Comparison of ENCODE assay signal across 15 cellular contexts in the genomic region with DNA sequence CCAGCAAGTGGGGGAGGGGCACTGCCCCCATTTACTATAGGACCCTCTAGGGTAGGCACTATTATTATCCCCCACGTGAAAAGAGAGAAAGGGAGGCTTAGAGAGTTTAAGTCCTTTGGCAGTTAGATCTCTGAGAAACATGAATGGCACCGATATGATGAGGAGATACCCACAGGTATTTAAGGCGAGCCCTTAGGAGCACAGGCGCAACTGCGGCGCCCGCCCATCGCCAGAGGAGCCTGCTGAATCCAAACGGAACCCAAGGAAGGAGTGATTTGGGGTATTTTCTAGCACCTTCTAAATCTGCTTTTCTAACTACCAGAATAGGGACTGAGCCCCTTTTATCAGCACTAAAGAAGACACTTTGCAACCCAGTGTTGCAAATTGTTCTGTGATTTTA. TPM values are rescaled to one million over a fixed set of nuclear protein-coding genes. Genes with fewer than 3 reads are reported as not detected.
"Had no signal": no experiment of that assay in that cellular context is flagged by ENCODE, and none has a peak within 500 bp of the region (broad histone marks: within the 10 kb centered on the region; RNA-seq: fewer than 3 reads in every experiment).

No MANE protein-coding gene starts in this region.

RNA-seq across cellular contexts. Expression of gene CFC1, which starts 0.6 kb away (rescaled TPM):
- total RNA-seq: naive thymus-derived CD8-positive, alpha-beta T cell; natural killer cell treated with Interleukin-12 subunit alpha and Interleukin-12 subunit beta and Interleukin-15 and Interleukin-18, amount 100 ng/mL, for 72 hours; neural crest cell; osteocyte; psoas muscle; renal cortical epithelial cell; sciatic nerve; smooth muscle cell; subcutaneous adipose tissue; thoracic aorta; thyroid gland; tibial nerve; urinary bladder had no signal
- polyA plus RNA-seq: naive thymus-derived CD8-positive, alpha-beta T cell; psoas muscle; smooth muscle cell; urinary bladder had no signal

RNA-seq across cellular contexts. Expression of gene POTEJ, which starts 11.3 kb away (rescaled TPM):
- total RNA-seq: naive thymus-derived CD8-positive, alpha-beta T cell; natural killer cell treated with Interleukin-12 subunit alpha and Interleukin-12 subunit beta and Interleukin-15 and Interleukin-18, amount 100 ng/mL, for 72 hours; neural crest cell; osteocyte; psoas muscle; renal cortical epithelial cell; sciatic nerve; smooth muscle cell; subcutaneous adipose tissue; temporal lobe; thoracic aorta; tibial nerve; urinary bladder had no signal
- polyA plus RNA-seq: naive thymus-derived CD8-positive, alpha-beta T cell; psoas muscle; smooth muscle cell; stomach; urinary bladder had no signal
